ENCODE assay signal across 11 cellular contexts in genomic region chr4:72896515-72896914, GRCh38.
A peak's percentile ranks its signal among the peaks of the same experiment; 100 is the strongest.
DNase-seq lines count a peak whose midpoint lies in the region; ATAC-seq, FAIRE-seq and TF ChIP-seq lines count a peak whose summit lies in the region.
"Had no signal": no experiment of that assay in that cellular context is flagged by ENCODE, and none has a peak within 500 bp of the region (broad histone marks: within the 10 kb centered on the region; RNA-seq: fewer than 3 reads in every experiment).

No MANE protein-coding gene starts in this region.

- peak; percentile 84 for ATAC-seq in IMR-90 (ENCODE audit: low read depth)
- peak; percentile 81 for ATAC-seq in HepG2
- ATAC-seq in upper lobe of right lung = peak; percentile 79
- ATAC-seq in naive thymus-derived CD8-positive, alpha-beta T cell = no peak

- DNase-seq in IMR-90 (peak; percentile 78), dedifferentiated amniotic fluid mesenchymal stem cell (ENCODE audit: extremely low spot score) (peak; percentile 88), HepG2 (ENCODE audit: low spot score) (peak; percentile 50), upper lobe of right lung (no peak), HAP-1 (ENCODE audit: low spot score in 2 of 2) (no peak), nephron progenitor cell (no peak), colonic mucosa (no peak)
- no peak for DNase-seq in naive thymus-derived CD8-positive, alpha-beta T cell
- DNase-seq: SW 1271 had no signal

- no peak overlapping the region for H3K14ac ChIP-seq in IMR-90 (replicated peaks; ENCODE audit: low read depth, low read length)

- no peak overlapping the region for H3K23ac ChIP-seq in IMR-90 (ENCODE audit: low read depth, low read length)

- TF ChIP-seq EP300 in HepG2 (IDR thresholded peaks at IDR 0.05; ENCODE audit: low read depth in 2 of 2, low read length in 2 of 2) = no peak
- no peak for TF ChIP-seq EP300 in HepG2 (CRISPR knock-in tag; IDR thresholded peaks at IDR 0.05; ENCODE audit: borderline replicate concordance)

- no peaks in the 10 kb centered on the region for H3K79me2 ChIP-seq in HepG2 (ENCODE audit: insufficient read depth, low read length)

- no peak overlapping the region for H2BK120ac ChIP-seq in IMR-90 (ENCODE audit: low read depth, low read length)

- H3K27me3 Mint-ChIP-seq in naive thymus-derived CD8-positive, alpha-beta T cell = peaks cover 0 to 12% (median 6%) of the 10 kb centered on the region in 5 donors
- no peaks in the 10 kb centered on the region for H3K27me3 Mint-ChIP-seq in nephron progenitor cell (ENCODE audit: low read depth, poor library complexity)

- no peaks in the 10 kb centered on the region for H3K9me1 ChIP-seq in IMR-90 (ENCODE audit: insufficient read depth, low read length)

- no peak overlapping the region for H2BK15ac ChIP-seq in IMR-90 (ENCODE audit: low read depth, low read length)

- no peak overlapping the region for H4K91ac ChIP-seq in IMR-90 (ENCODE audit: insufficient read depth, low read depth, low read length)

- H3K9me3 ChIP-seq in IMR-90 (ENCODE audit: control insufficient read depth, insufficient read depth, low read length) (no peaks in the 10 kb centered on the region), HepG2 (ENCODE audit: low read length) (no peaks in the 10 kb centered on the region), upper lobe of right lung (no peaks in the 10 kb centered on the region), HAP-1 (no peaks in the 10 kb centered on the region), colonic mucosa (no peaks in the 10 kb centered on the region)

- H3K79me1 ChIP-seq in IMR-90 (ENCODE audit: low read depth in 1 of 2, low read length in 2 of 2) = no peaks in the 10 kb centered on the region

- TF ChIP-seq RAD21 in IMR-90 (IDR thresholded peaks at IDR 0.05; ENCODE audit: low read length) = no peak
- no peak for TF ChIP-seq RAD21 in HepG2 (CRISPR knock-in tag; IDR thresholded peaks at IDR 0.05)

- no peak for TF ChIP-seq CTCF in IMR-90 (conservative IDR thresholded peaks at IDR 0.05; ENCODE audit: low read depth, low read length)
- no peak for TF ChIP-seq CTCF in HepG2 (CRISPR knock-in tag; IDR thresholded peaks at IDR 0.05)
- no peak for TF ChIP-seq CTCF in upper lobe of right lung (IDR thresholded peaks at IDR 0.05)
- TF ChIP-seq CTCF in nephron progenitor cell (IDR thresholded peaks at IDR 0.05) = no peak
- TF ChIP-seq CTCF in colonic mucosa (IDR thresholded peaks at IDR 0.05) = no peak

- no peak overlapping the region for H3K4me3 Mint-ChIP-seq in naive thymus-derived CD8-positive, alpha-beta T cell
- no peak overlapping the region for H3K4me3 Mint-ChIP-seq in nephron progenitor cell
- H3K4me3 Mint-ChIP-seq: central memory CD8-positive, alpha-beta T cell had no signal

- no peaks in the 10 kb centered on the region for H4K20me1 ChIP-seq in IMR-90 (ENCODE audit: insufficient read depth, low read length)
- H4K20me1 ChIP-seq in HepG2 (ENCODE audit: insufficient read depth, low read length) = no peaks in the 10 kb centered on the region

- peaks cover 0 to 4% (median 0%) of the 10 kb centered on the region in 9 donors for H3K9me3 Mint-ChIP-seq in naive thymus-derived CD8-positive, alpha-beta T cell
- peaks cover 9% of the 10 kb centered on the region for H3K9me3 Mint-ChIP-seq in nephron progenitor cell
- H3K9me3 Mint-ChIP-seq: central memory CD8-positive, alpha-beta T cell had no signal

- H4K5ac ChIP-seq in IMR-90 (ENCODE audit: low read depth, low read length) = no peak overlapping the region

- no CpG with 5 or more reads among the region's 3 CpGs for WGBS in IMR-90 (ENCODE audit: extremely low coverage in 2 of 2, insufficient read length in 1 of 2), 2 experiments
- WGBS in HepG2 (ENCODE audit: low lambda C conversion rate) = 32% methylated on average over 3 of the region's 3 CpGs

- H3K36me3 Mint-ChIP-seq in naive thymus-derived CD8-positive, alpha-beta T cell = no peaks in the 10 kb centered on the region
- H3K36me3 Mint-ChIP-seq in nephron progenitor cell (ENCODE audit: low read depth) = no peaks in the 10 kb centered on the region

- no peak overlapping the region for H3K56ac ChIP-seq in IMR-90 (ENCODE audit: extremely low read depth, insufficient read depth, low read length)

- no peak overlapping the region for H4K8ac ChIP-seq in IMR-90 (ENCODE audit: low read depth in 2 of 2, low read length in 2 of 2)

- BruUV-seq in IMR-90 (replicated peaks; lab: Mats Ljungman, UMichigan) (no TSS peak), HepG2 (replicated peaks; lab: Mats Ljungman, UMichigan) (no TSS peak)

- no peak overlapping the region for H2BK20ac ChIP-seq in IMR-90 (ENCODE audit: low read depth, low read length)

- in situ Hi-C loops in IMR-90 (cut with MboI; ENCODE audit: low sequenced_read_pairs) = no loop called here
- in situ Hi-C loops in HepG2 (cut with HindIII; ENCODE audit: extremely low pct_ligation_motif_present, low pct_unique_long_range_greater_than_20kb) = no loop called here
- in situ Hi-C loops in HAP-1 (cut with MboI; ENCODE audit: low sequenced_read_pairs) = no loop called here

- H3K27ac ChIP-seq in IMR-90 (ENCODE audit: insufficient read depth, low read length) = no peak overlapping the region
- no peak overlapping the region for H3K27ac ChIP-seq in HepG2 (ENCODE audit: extremely low read length, insufficient read depth, low read length)
- H3K27ac ChIP-seq in upper lobe of right lung = peak overlapping the region; percentile 71
- no peak overlapping the region for H3K27ac ChIP-seq in colonic mucosa

- no peaks in the 10 kb centered on the region for H3K4me1 Mint-ChIP-seq in naive thymus-derived CD8-positive, alpha-beta T cell
- no peaks in the 10 kb centered on the region for H3K4me1 Mint-ChIP-seq in nephron progenitor cell
- H3K4me1 Mint-ChIP-seq: central memory CD8-positive, alpha-beta T cell had no signal

- H3K27ac Mint-ChIP-seq in naive thymus-derived CD8-positive, alpha-beta T cell = no peak overlapping the region
- no peak overlapping the region for H3K27ac Mint-ChIP-seq in nephron progenitor cell

- H3K4me1 ChIP-seq in IMR-90 (ENCODE audit: control insufficient read depth, insufficient read depth, low read length) = no peaks in the 10 kb centered on the region
- peaks cover 8% of the 10 kb centered on the region; the same call in 1 of the 2 replicates for H3K4me1 ChIP-seq in HepG2 (ENCODE audit: insufficient read depth, low read length)
- H3K4me1 ChIP-seq in upper lobe of right lung = peaks cover 17% of the 10 kb centered on the region
- H3K4me1 ChIP-seq in HAP-1 = no peaks in the 10 kb centered on the region
- no peaks in the 10 kb centered on the region for H3K4me1 ChIP-seq in colonic mucosa

- H2AK5ac ChIP-seq in IMR-90 (ENCODE audit: low read depth, low read length) = no peak overlapping the region

- FAIRE-seq in HepG2 (lab: Jason Lieb, UNC) = peak; percentile 39
- FAIRE-seq: GM19239 had no signal

- H2BK5ac ChIP-seq in IMR-90 (ENCODE audit: low read depth, low read length, poor library complexity, severe bottlenecking) = no peak overlapping the region

- H3K18ac ChIP-seq in IMR-90 (ENCODE audit: low read depth, low read length) = no peak overlapping the region

- no peak overlapping the region for H2AK9ac ChIP-seq in IMR-90 (replicated peaks; ENCODE audit: low read depth, low read length, poor library complexity)

- CTCF ChIA-PET in IMR-90 (lab: Yijun Ruan, JAX) (interaction anchor here (0.7 kb wide), 1 partner anchor 109 kb away, joined by 3 read pairs; no protein-coding TSS in a partner anchor), HepG2 (lab: Yijun Ruan, JAX; ENCODE audit: low intra/inter-chr PET ratio, low total read pairs) (no interaction called here)

- intact Hi-C loops in IMR-90 (cut with micrococcal nuclease) = loop anchor here (5.0 kb wide), 1 partner anchor 76 kb away; no protein-coding TSS in a partner anchor
- intact Hi-C loops in HepG2 (cut with micrococcal nuclease; ENCODE audit: unreplicated experiment) = no loop called here
- intact Hi-C loops in upper lobe of right lung (cut with DNase I) = no loop called here
- intact Hi-C loops in colonic mucosa (cut with DNase I) = no loop called here

- dilution Hi-C loops in IMR-90 (cut with HindIII; ENCODE audit: low sequenced_read_pairs, unreplicated experiment) = no loop called here

- POLR2A ChIA-PET in IMR-90 (lab: Charles Lee; ENCODE audit: unreplicated experiment) = no interaction called here
- POLR2A ChIA-PET in HepG2 (lab: Yijun Ruan, JAX) = no interaction called here
- POLR2A ChIA-PET in naive thymus-derived CD8-positive, alpha-beta T cell (lab: Charles Lee) = no interaction called here

- no peak overlapping the region for H3K4me3 ChIP-seq in IMR-90 (ENCODE audit: insufficient read depth, low read depth, low read length)
- H3K4me3 ChIP-seq in HepG2 (replicated peaks in 1 of 3; ENCODE audit: insufficient read depth in 1 of 3, low read depth in 2 of 3, low read length in 3 of 3) = no peak overlapping the region
- no peak overlapping the region for H3K4me3 ChIP-seq in upper lobe of right lung
- no peak overlapping the region for H3K4me3 ChIP-seq in HAP-1
- no peak overlapping the region for H3K4me3 ChIP-seq in colonic mucosa

- H3K4me2 ChIP-seq in IMR-90 (ENCODE audit: low read depth, low read length) (no peak overlapping the region), HepG2 (ENCODE audit: low read depth, low read length) (no peak overlapping the region)

- H3K27me3 ChIP-seq in IMR-90 (ENCODE audit: control insufficient read depth, insufficient read depth, low read length) = no peaks in the 10 kb centered on the region
- no peaks in the 10 kb centered on the region for H3K27me3 ChIP-seq in HepG2 (ENCODE audit: control insufficient read depth in 1 of 2, insufficient read depth in 2 of 2, low read length in 2 of 2)
- no peaks in the 10 kb centered on the region for H3K27me3 ChIP-seq in upper lobe of right lung
- H3K27me3 ChIP-seq in HAP-1 (ENCODE audit: low read depth) = no peaks in the 10 kb centered on the region
- H3K27me3 ChIP-seq in colonic mucosa = no peaks in the 10 kb centered on the region

- no peaks in the 10 kb centered on the region for H3K36me3 ChIP-seq in IMR-90 (ENCODE audit: control insufficient read depth, insufficient read depth, low read length)
- H3K36me3 ChIP-seq in HepG2 (replicated peaks in 1 of 2; ENCODE audit: control insufficient read depth in 1 of 2, insufficient read depth in 2 of 2, low read length in 2 of 2) = no peaks in the 10 kb centered on the region
- H3K36me3 ChIP-seq in upper lobe of right lung = no peaks in the 10 kb centered on the region
- H3K36me3 ChIP-seq in HAP-1 (replicated peaks) = no peaks in the 10 kb centered on the region
- no peaks in the 10 kb centered on the region for H3K36me3 ChIP-seq in colonic mucosa

- H3K4ac ChIP-seq in IMR-90 (ENCODE audit: low read depth, low read length) = no peak overlapping the region

- H2AFZ ChIP-seq in IMR-90 (replicated peaks; ENCODE audit: low read length, poor library complexity) = no peak overlapping the region
- no peak overlapping the region for H2AFZ ChIP-seq in HepG2 (ENCODE audit: low read length)

- TF ChIP-seq POLR2A in IMR-90 (IDR thresholded peaks at IDR 0.05; ENCODE audit: low read depth, low read length) (no peak), HepG2 (IDR thresholded peaks at IDR 0.05; ENCODE audit: insufficient read depth in 1 of 2, low read depth in 2 of 2, low read length in 2 of 2) (no peak)

- H3K9ac ChIP-seq in IMR-90 (ENCODE audit: low read depth, low read length) (no peak overlapping the region), HepG2 (ENCODE audit: insufficient read depth, low read depth, low read length) (no peak overlapping the region), colonic mucosa (ENCODE audit: low read depth in 2 of 2, low read length in 2 of 2) (no peak overlapping the region)

TF ChIP-seq in HepG2, 621 proteins besides CTCF, POLR2A, EP300 and RAD21 (continues in another document):
- TF ChIP-seq SNAI1 (CRISPR knock-in tag; IDR thresholded peaks at IDR 0.05; ENCODE audit: borderline replicate concordance) = no peak

Comparison
In these comparisons a context has a peak if more than half of its experiments do, and no peak if none do; other contexts are left out.
1. ATAC-seq: peak in IMR-90 (single experiment), HepG2 (single experiment) and upper lobe of right lung (single experiment); none in naive thymus-derived CD8-positive, alpha-beta T cell (0 of 2).
2. DNase-seq: peak in IMR-90 (single experiment), dedifferentiated amniotic fluid mesenchymal stem cell (single experiment) and HepG2 (single experiment); none in upper lobe of right lung (single experiment), naive thymus-derived CD8-positive, alpha-beta T cell (0 of 10), HAP-1 (0 of 2), nephron progenitor cell (single experiment) and colonic mucosa (single experiment).